ENCODE assay signal across 8 cellular contexts in genomic region chr12:121711237-121711924, GRCh38. TPM values are rescaled to one million over a fixed set of nuclear protein-coding genes. Genes with fewer than 3 reads are reported as not detected.
DNase-seq lines count a peak whose midpoint lies in the region; ATAC-seq, FAIRE-seq and TF ChIP-seq lines count a peak whose summit lies in the region.
"Not testable (repeated sequence)": the region's sequence is repeated elsewhere in the genome, so short reads cannot be mapped to it uniquely, and the experiment has no call there.

No MANE protein-coding gene starts in this region.

- H3K9ac ChIP-seq in HUES64 (ENCODE audit: low read depth, low read length), result not testable (repeated sequence)
- H3K9ac ChIP-seq in SK-N-SH, result peak overlapping the region; percentile 76
- peak overlapping the region in 1 of 2 donors; percentile 99 for H3K9ac ChIP-seq in kidney (ENCODE audit: low read length in 2 of 2)

- H3K27ac Mint-ChIP-seq in activated naive CD4-positive, alpha-beta T cell treated with anti-CD3 and anti-CD28 coated beads, Interleukin-2, amount 50 U/mL, for 72 hours, result peak overlapping the region; percentile 88 to 98
- H3K27ac Mint-ChIP-seq in endothelial cell (ENCODE audit: unreplicated experiment), result peak overlapping the region; percentile 67

- not testable (repeated sequence) for H3K4me1 ChIP-seq in BE2C; HUES64 (ENCODE audit: insufficient read depth, low read length); SK-N-SH (ENCODE audit: control insufficient read depth in 1 of 2, insufficient read depth in 2 of 2, low read depth in 1 of 2, low read length in 1 of 2)
- peaks cover 6 to 11% of the 10 kb centered on the region in 2 donors for H3K4me1 ChIP-seq in kidney (ENCODE audit: control insufficient read depth in 1 of 2, insufficient read depth in 1 of 2, low read depth in 1 of 2, low read length in 2 of 2)
- H3K4me1 ChIP-seq in neuron (ENCODE audit: insufficient read depth, low read length), result peaks cover 10% of the 10 kb centered on the region
- H3K4me1 ChIP-seq in stomach, result peaks cover 20 to 38% (median 27%) of the 10 kb centered on the region in 4 donors

- not testable (repeated sequence) for H3K36me3 Mint-ChIP-seq in activated naive CD4-positive, alpha-beta T cell treated with anti-CD3 and anti-CD28 coated beads, Interleukin-2, amount 50 U/mL, for 72 hours; endothelial cell (ENCODE audit: low read depth, unreplicated experiment)

- H3K36me3 ChIP-seq in BE2C; HUES64 (ENCODE audit: insufficient read depth, low read length); SK-N-SH (replicated peaks in 1 of 2; ENCODE audit: control insufficient read depth in 1 of 2, insufficient read depth in 2 of 2, low read length in 1 of 2); kidney (ENCODE audit: control insufficient read depth in 1 of 2, insufficient read depth in 2 of 2, low read length in 2 of 2); neuron (ENCODE audit: insufficient read depth, low read length); stomach: not testable (repeated sequence)

- intact Hi-C loops in kidney (cut with DNase I); stomach (cut with DNase I; ENCODE audit: low total_unique reads): not testable (repeated sequence)

- H3K9me3 ChIP-seq in BE2C; HUES64 (ENCODE audit: insufficient read depth, low read depth, low read length); SK-N-SH; kidney (ENCODE audit: control insufficient read depth in 1 of 2, low read length in 2 of 2); neuron (ENCODE audit: low read length); stomach: not testable (repeated sequence)

- not testable (repeated sequence) for TF ChIP-seq POLR2A in stomach (IDR thresholded peaks at IDR 0.05)

- peak overlapping the region; percentile 99 for H3K4me2 ChIP-seq in SK-N-SH

- TF ChIP-seq RAD21 in SK-N-SH (IDR thresholded peaks at IDR 0.05; ENCODE audit: low read length), result not testable (repeated sequence)

- not testable (repeated sequence) for TF ChIP-seq EP300 in SK-N-SH (IDR thresholded peaks at IDR 0.05; ENCODE audit: borderline replicate concordance in 1 of 2, low read depth in 1 of 2, low read length in 1 of 2); stomach (IDR thresholded peaks at IDR 0.05)

- peak overlapping the region; percentile 91 for H3K4me3 Mint-ChIP-seq in endothelial cell (ENCODE audit: unreplicated experiment)

- H3K27me3 Mint-ChIP-seq in endothelial cell (ENCODE audit: unreplicated experiment), result peaks cover 13% of the 10 kb centered on the region

- not testable (repeated sequence) for DNase-seq in BE2C; SK-N-SH; activated naive CD4-positive, alpha-beta T cell treated with anti-CD3 and anti-CD28 coated beads, Interleukin-2, amount 50 U/mL, for 72 hours (ENCODE audit: low spot score in 2 of 2); endothelial cell (ENCODE audit: low spot score); kidney
- DNase-seq in stomach, result peak; percentile 39

- FAIRE-seq in kidney (lab: Jason Lieb, UNC), result not testable (repeated sequence)

- 95% methylated on average over 20 of the region's 20 CpGs for WGBS in HUES64
- 93% methylated on average over 20 of the region's 20 CpGs for WGBS in SK-N-SH (ENCODE audit: low lambda C conversion rate)
- 43 to 61% (median 50%) methylated on average over 19 to 20 of the region's 20 CpGs for WGBS in stomach, 5 donors

- H3K79me2 ChIP-seq in SK-N-SH (ENCODE audit: insufficient read depth), result peaks cover 31% of the 10 kb centered on the region

- CTCF ChIA-PET in SK-N-SH (lab: Yijun Ruan, JAX), result interaction anchor here (0.8 to 4.9 kb wide), 7 partner anchors 50 to 159 kb away, joined by 3 to 46 read pairs (median 9); partner anchors contain the start of gene RHOF

- not testable (repeated sequence) for H3F3A ChIP-seq in SK-N-SH (replicated peaks; ENCODE audit: insufficient read depth)

- POLR2A ChIA-PET in SK-N-SH (lab: Yijun Ruan, JAX), result interaction anchor here (1.6 kb wide), 1 partner anchor 86 kb away, joined by 9 read pairs; no protein-coding TSS in a partner anchor

- H3K4me1 Mint-ChIP-seq in endothelial cell (ENCODE audit: unreplicated experiment), result peaks cover 23% of the 10 kb centered on the region

- H3K9me2 ChIP-seq in SK-N-SH, result not testable (repeated sequence)

- not testable (repeated sequence) for H3K27me3 ChIP-seq in BE2C; HUES64 (ENCODE audit: insufficient read depth, low read length); SK-N-SH (ENCODE audit: insufficient read depth); neuron (ENCODE audit: insufficient read depth, low read length); stomach

- not testable (repeated sequence) for ATAC-seq in activated naive CD4-positive, alpha-beta T cell treated with anti-CD3 and anti-CD28 coated beads, Interleukin-2, amount 50 U/mL, for 72 hours

- H2AFZ ChIP-seq in SK-N-SH (ENCODE audit: low read depth); neuron (ENCODE audit: low read depth, low read length): not testable (repeated sequence)

- not testable (repeated sequence) for H3K27ac ChIP-seq in HUES64 (ENCODE audit: low read depth, low read length); SK-N-SH (ENCODE audit: low read depth in 2 of 2, low read length in 1 of 2)
- H3K27ac ChIP-seq in kidney (ENCODE audit: low read depth in 2 of 2, low read length in 2 of 2) (peak overlapping the region; percentile 91 to 97), stomach (peak overlapping the region in 4 of 5 donors; percentile 86 to 95 (median 90))

- H4K20me1 ChIP-seq in SK-N-SH (ENCODE audit: insufficient read depth), result not testable (repeated sequence)

- TF ChIP-seq CTCF in BE2C (IDR thresholded peaks at IDR 0.05; ENCODE audit: low read depth, low read length); SK-N-SH (IDR thresholded peaks at IDR 0.05); endothelial cell (IDR thresholded peaks at IDR 0.05; ENCODE audit: unreplicated experiment); kidney (IDR thresholded peaks at IDR 0.05; ENCODE audit: borderline replicate concordance, extremely low read depth, insufficient read depth); stomach (IDR thresholded peaks at IDR 0.05): not testable (repeated sequence)

- H3K4me3 ChIP-seq in BE2C (ENCODE audit: low read depth, low read length) (peak overlapping the region; percentile 91), HUES64 (ENCODE audit: low read length) (peak overlapping the region; percentile 99; the same call in 1 of the 2 replicates), SK-N-SH (ENCODE audit: low read depth in 2 of 2, low read length in 1 of 2) (peak overlapping the region in 1 of 2 experiments; percentile 97; a peak in 2 of 4 replicates), kidney (ENCODE audit: low read length in 2 of 2) (peak overlapping the region; percentile 89 to 98), neuron (ENCODE audit: low read length) (peak overlapping the region; percentile 82), stomach (peak overlapping the region; percentile 66 to 94 (median 84))

- not testable (repeated sequence) for H3K9me3 Mint-ChIP-seq in activated naive CD4-positive, alpha-beta T cell treated with anti-CD3 and anti-CD28 coated beads, Interleukin-2, amount 50 U/mL, for 72 hours; endothelial cell (ENCODE audit: unreplicated experiment)

RNA-seq across cellular contexts. Expression of gene TMEM120B, which starts 1.2 kb away (rescaled TPM):
- polyA plus RNA-seq in BE2C (2012; ENCODE audit: insufficient read depth, insufficient read length, low read depth), result 15.7 TPM
- 10.7 TPM for polyA plus RNA-seq in HUES64 (2013, experiment 1 of 2)
- polyA plus RNA-seq in HUES64 (2013, experiment 2 of 2), result 11.7 TPM
- polyA plus RNA-seq in SK-N-SH (2012; rRNA removed) (15.1 and 15.4 TPM in 2 replicates), kidney (ENCODE audit: insufficient read depth, low read depth, low replicate concordance) (9.0 TPM), stomach (1 to 10 TPM; 2.6 to 4.4 (median 3.1) TPM)
- 4.8 and 7.4 TPM in 2 replicates for polyA plus RNA-seq in SK-N-SH (2012; cell fraction: cytosol; rRNA removed)
- polyA plus RNA-seq in SK-N-SH (2012; cell fraction: nucleus; rRNA removed), result 78.8 and 83.1 TPM in 2 replicates
- total RNA-seq in activated naive CD4-positive, alpha-beta T cell treated with anti-CD3 and anti-CD28 coated beads, Interleukin-2, amount 50 U/mL, for 72 hours, result 10 to 100 TPM in 1 of 2 donors, 1 to 10 TPM in 1; 6.3 to 11.8 TPM
- total RNA-seq in endothelial cell (ENCODE audit: unreplicated experiment) (10.3 TPM), kidney (14.2 TPM), stomach (10 to 100 TPM in 1 of 5 donors, 1 to 10 TPM in 3, under 1 TPM in 1; 0.58 to 11.6 (median 8.3) TPM)

RNA-seq across cellular contexts. Expression of gene MORN3, which starts 41.9 kb away (rescaled TPM):
- 0.45 TPM for polyA plus RNA-seq in BE2C (2012; ENCODE audit: insufficient read depth, insufficient read length, low read depth)
- polyA plus RNA-seq in HUES64 (2013, experiment 1 of 2), result 0.25 TPM
- polyA plus RNA-seq in HUES64 (2013, experiment 2 of 2), result 0.32 TPM
- polyA plus RNA-seq in SK-N-SH (2012; rRNA removed), result 2.4 and 2.7 TPM in 2 replicates
- polyA plus RNA-seq in SK-N-SH (2012; cell fraction: cytosol; rRNA removed), result 2.3 and 3.0 TPM in 2 replicates
- polyA plus RNA-seq in SK-N-SH (2012; cell fraction: nucleus; rRNA removed), result 1.8 TPM in 2 replicates
- 1 to 10 TPM; 1.3 to 2.9 TPM for total RNA-seq in activated naive CD4-positive, alpha-beta T cell treated with anti-CD3 and anti-CD28 coated beads, Interleukin-2, amount 50 U/mL, for 72 hours
- total RNA-seq in endothelial cell (ENCODE audit: unreplicated experiment), result 1.2 TPM
- total RNA-seq in kidney, result 1.9 TPM
- polyA plus RNA-seq in kidney (ENCODE audit: insufficient read depth, low read depth, low replicate concordance), result 1.5 TPM
- under 1 TPM in 2 of 5 donors, not detected in 3; under 0.01 to 0.55 TPM for total RNA-seq in stomach
- under 1 TPM; 0.20 to 0.87 (median 0.46) TPM for polyA plus RNA-seq in stomach
